In the genomic region with DNA sequence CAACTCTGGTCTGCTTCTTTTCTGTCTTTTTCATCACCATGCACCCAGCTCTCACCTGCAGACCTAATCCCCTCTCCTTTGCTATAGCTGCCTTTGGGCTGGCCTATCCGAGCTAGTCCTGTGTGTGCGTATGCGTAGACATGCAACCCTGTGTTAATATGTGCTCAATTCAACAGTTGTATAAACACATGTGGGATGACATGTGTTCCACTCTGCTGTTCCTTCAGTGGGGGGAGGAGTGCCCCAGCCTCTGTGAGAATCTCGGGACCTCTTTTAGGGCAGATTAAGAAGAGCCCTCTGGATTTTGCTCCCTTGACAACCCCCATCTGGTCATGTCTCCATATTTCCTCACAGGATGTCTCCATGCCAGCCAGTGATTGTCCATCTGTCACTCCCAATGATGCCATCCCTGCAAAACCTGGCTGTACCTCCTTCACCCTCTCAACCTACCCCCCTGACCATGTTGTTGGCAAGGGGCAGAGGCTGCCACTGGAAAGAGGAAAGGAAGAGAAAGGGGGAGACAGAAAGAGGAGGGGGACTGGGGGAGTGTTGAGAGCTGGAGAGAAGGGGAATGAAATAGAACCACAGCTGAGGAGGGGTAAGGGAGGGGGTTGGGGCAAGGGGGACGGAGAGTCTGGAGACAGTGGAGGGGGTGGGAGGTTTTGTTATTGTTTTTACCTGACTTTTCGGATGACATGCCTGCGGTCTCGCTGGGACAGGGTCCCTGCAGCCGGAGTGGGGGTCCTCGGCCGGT, we compare ENCODE assay signal across 10 cellular contexts. TPM values are rescaled to one million over a fixed set of nuclear protein-coding genes. Genes with fewer than 3 reads are reported as not detected.
DNase-seq lines count a peak whose midpoint lies in the region; ATAC-seq, FAIRE-seq and TF ChIP-seq lines count a peak whose summit lies in the region.
"Had no signal": no experiment of that assay in that cellular context is flagged by ENCODE, and none has a peak within 500 bp of the region (broad histone marks: within the 10 kb centered on the region; RNA-seq: fewer than 3 reads in every experiment).

No MANE protein-coding gene starts in this region.

- peaks cover 6% of the 10 kb centered on the region for H3K36me3 Mint-ChIP-seq in T-helper 1 cell treated with Interleukin-12 subunit alpha and Interleukin-12 subunit beta and Interleukin-4 antibody, amounts not matched to agents 30 μg/mL and 1 μg/mL, for 36 hours (ENCODE audit: low read depth)
- peaks cover 3% of the 10 kb centered on the region for H3K36me3 Mint-ChIP-seq in activated naive CD8-positive, alpha-beta T cell treated with anti-CD3 and anti-CD28 coated beads, Interleukin-2, amount 50 U/mL, for 24 hours (ENCODE audit: low read depth)

- H3K27me3 ChIP-seq in suprapubic skin (no peaks in the 10 kb centered on the region), Karpas-422 (ENCODE audit: low read length) (no peaks in the 10 kb centered on the region)

- H3K4me3 ChIP-seq in kidney (ENCODE audit: low read length in 2 of 2) (peak overlapping the region; percentile 34 to 55), suprapubic skin (peak overlapping the region; percentile 76), Karpas-422 (ENCODE audit: low read length) (no peak overlapping the region)

- peaks cover 35% of the 10 kb centered on the region for H3K4me1 Mint-ChIP-seq in T-helper 1 cell treated with Interleukin-12 subunit alpha and Interleukin-12 subunit beta and Interleukin-4 antibody, amounts not matched to agents 30 μg/mL and 1 μg/mL, for 36 hours (ENCODE audit: low read depth)
- H3K4me1 Mint-ChIP-seq in activated naive CD8-positive, alpha-beta T cell treated with anti-CD3 and anti-CD28 coated beads, Interleukin-2, amount 50 U/mL, for 24 hours: peaks cover 61% of the 10 kb centered on the region

- peaks cover 10% of the 10 kb centered on the region; the same call in 1 of the 2 replicates for H3K79me2 ChIP-seq in Karpas-422 (ENCODE audit: low read length)

- TF ChIP-seq CTCF in kidney (IDR thresholded peaks at IDR 0.05; ENCODE audit: borderline replicate concordance, extremely low read depth, insufficient read depth) (no peak), suprapubic skin (IDR thresholded peaks at IDR 0.05) (no peak)

- H3K9ac ChIP-seq in kidney (ENCODE audit: low read length in 2 of 2) (peak overlapping the region in 1 of 2 donors; percentile 1), Karpas-422 (ENCODE audit: low read length) (no peak overlapping the region)

- H3K36me3 ChIP-seq in kidney (ENCODE audit: control insufficient read depth in 1 of 2, insufficient read depth in 2 of 2, low read length in 2 of 2) (peaks cover 3 to 6% of the 10 kb centered on the region in 2 donors), suprapubic skin (peaks cover 6% of the 10 kb centered on the region), Karpas-422 (ENCODE audit: insufficient read depth, low read length) (no peaks in the 10 kb centered on the region)

- no peak for FAIRE-seq in kidney (lab: Jason Lieb, UNC)
- FAIRE-seq: A204.1 had no signal

- TF ChIP-seq EP300 in suprapubic skin (IDR thresholded peaks at IDR 0.05): no peak

- H3K4me2 ChIP-seq in Karpas-422 (ENCODE audit: low read depth, low read length, poor library complexity, severe bottlenecking): no peak overlapping the region

- DNase-seq in T-helper 1 cell (no peak), kidney (no peak), suprapubic skin (ENCODE audit: low spot score in 2 of 2) (no peak), Karpas-422 (no peak), glomerular visceral epithelial cell (ENCODE audit: extremely low spot score) (no peak)
- no peak for DNase-seq in activated naive CD8-positive, alpha-beta T cell treated with anti-CD3 and anti-CD28 coated beads, Interleukin-2, amount 50 U/mL, for 24 hours
- DNase-seq: T-helper 2 cell had no signal

- 37% methylated on average over 9 of the region's 11 CpGs for WGBS in suprapubic skin

- peaks cover 56% of the 10 kb centered on the region for H3K27me3 Mint-ChIP-seq in T-helper 1 cell treated with Interleukin-12 subunit alpha and Interleukin-12 subunit beta and Interleukin-4 antibody, amounts not matched to agents 30 μg/mL and 1 μg/mL, for 36 hours (ENCODE audit: low read depth)
- peaks cover 31% of the 10 kb centered on the region for H3K27me3 Mint-ChIP-seq in activated naive CD8-positive, alpha-beta T cell treated with anti-CD3 and anti-CD28 coated beads, Interleukin-2, amount 50 U/mL, for 24 hours

- no peak overlapping the region for H2AFZ ChIP-seq in Karpas-422 (ENCODE audit: low read length)

- H3K9me2 ChIP-seq in Karpas-422 (replicated peaks; ENCODE audit: insufficient read depth, low read length): no peaks in the 10 kb centered on the region

- peak overlapping the region; percentile 44 for H3K27ac Mint-ChIP-seq in T-helper 1 cell treated with Interleukin-12 subunit alpha and Interleukin-12 subunit beta and Interleukin-4 antibody, amounts not matched to agents 30 μg/mL and 1 μg/mL, for 36 hours
- H3K27ac Mint-ChIP-seq in activated naive CD8-positive, alpha-beta T cell treated with anti-CD3 and anti-CD28 coated beads, Interleukin-2, amount 50 U/mL, for 24 hours: no peak overlapping the region

- TF ChIP-seq POLR2A in suprapubic skin (IDR thresholded peaks at IDR 0.05): no peak

- no peaks in the 10 kb centered on the region for H3K9me3 Mint-ChIP-seq in T-helper 1 cell treated with Interleukin-12 subunit alpha and Interleukin-12 subunit beta and Interleukin-4 antibody, amounts not matched to agents 30 μg/mL and 1 μg/mL, for 36 hours
- no peaks in the 10 kb centered on the region for H3K9me3 Mint-ChIP-seq in activated naive CD8-positive, alpha-beta T cell treated with anti-CD3 and anti-CD28 coated beads, Interleukin-2, amount 50 U/mL, for 24 hours

- peaks cover 13 to 20% of the 10 kb centered on the region in 2 donors for H3K4me1 ChIP-seq in kidney (ENCODE audit: control insufficient read depth in 1 of 2, insufficient read depth in 1 of 2, low read depth in 1 of 2, low read length in 2 of 2)
- peaks cover 47% of the 10 kb centered on the region for H3K4me1 ChIP-seq in suprapubic skin
- H3K4me1 ChIP-seq in Karpas-422 (ENCODE audit: low read length): peaks cover 22% of the 10 kb centered on the region

- ATAC-seq in activated naive CD8-positive, alpha-beta T cell treated with anti-CD3 and anti-CD28 coated beads, Interleukin-2, amount 50 U/mL, for 24 hours: no peak
- no peak for ATAC-seq in HG03457 (IDR thresholded peaks at IDR 0.05; ENCODE audit: unreplicated experiment)

- no peaks in the 10 kb centered on the region for H4K20me1 ChIP-seq in Karpas-422 (ENCODE audit: insufficient read depth, low read depth, low read length)

- no peak overlapping the region for H3K27ac ChIP-seq in kidney (ENCODE audit: low read depth in 2 of 2, low read length in 2 of 2)
- H3K27ac ChIP-seq in suprapubic skin: no peak overlapping the region
- no peak overlapping the region for H3K27ac ChIP-seq in Karpas-422 (ENCODE audit: low read length)

- no peak overlapping the region for H3K4me3 Mint-ChIP-seq in T-helper 1 cell treated with Interleukin-12 subunit alpha and Interleukin-12 subunit beta and Interleukin-4 antibody, amounts not matched to agents 30 μg/mL and 1 μg/mL, for 36 hours
- H3K4me3 Mint-ChIP-seq in activated naive CD8-positive, alpha-beta T cell treated with anti-CD3 and anti-CD28 coated beads, Interleukin-2, amount 50 U/mL, for 24 hours: peak overlapping the region; percentile 44

- H3K9me3 ChIP-seq in kidney (ENCODE audit: control insufficient read depth in 1 of 2, low read length in 2 of 2) (no peaks in the 10 kb centered on the region), suprapubic skin (no peaks in the 10 kb centered on the region), Karpas-422 (ENCODE audit: low read length) (no peaks in the 10 kb centered on the region)

- intact Hi-C loops in kidney (cut with DNase I): no loop called here

RNA-seq across cellular contexts. Expression of a gene that starts 0.4 kb away (rescaled TPM):
- total RNA-seq in kidney (2.4 TPM), suprapubic skin (1 to 10 TPM in 1 of 4 donors, under 1 TPM in 3; 0.42 to 2.1 (median 0.45) TPM)
- 4.0 TPM for polyA plus RNA-seq in kidney (ENCODE audit: insufficient read depth, low read depth, low replicate concordance)
- total RNA-seq in Karpas-422 (2014; rRNA removed; shearing (Covaris generic); ENCODE audit: low replicate concordance): 0.29 and 0.75 TPM in 2 replicates

RNA-seq across cellular contexts. Expression of a gene that starts 2.6 kb away (rescaled TPM):
- total RNA-seq in kidney (23.0 TPM), suprapubic skin (100 to 1,000 TPM in 1 of 4 donors, 10 to 100 TPM in 3; 42.8 to 183 (median 72.2) TPM)
- polyA plus RNA-seq in kidney (ENCODE audit: insufficient read depth, low read depth, low replicate concordance): 20.3 TPM
- 14.4 and 27.9 TPM in 2 replicates for total RNA-seq in Karpas-422 (2014; rRNA removed; shearing (Covaris generic); ENCODE audit: low replicate concordance)

RNA-seq across cellular contexts. Expression of a gene that starts 13.1 kb away (rescaled TPM):
- total RNA-seq in kidney (18.3 TPM), suprapubic skin (10 to 100 TPM in 3 of 4 donors, 1 to 10 TPM in 1; 7.3 to 66.5 (median 15.4) TPM)
- 15.0 TPM for polyA plus RNA-seq in kidney (ENCODE audit: insufficient read depth, low read depth, low replicate concordance)
- total RNA-seq in Karpas-422 (2014; rRNA removed; shearing (Covaris generic); ENCODE audit: low replicate concordance): 3.7 and 4.9 TPM in 2 replicates

RNA-seq across cellular contexts. Expression of a gene that starts 21.2 kb away (rescaled TPM):
- total RNA-seq in kidney: 4.8 TPM
- 5.7 TPM for polyA plus RNA-seq in kidney (ENCODE audit: insufficient read depth, low read depth, low replicate concordance)
- total RNA-seq in suprapubic skin: 10 to 100 TPM in 1 of 4 donors, 1 to 10 TPM in 3; 3.5 to 10.6 (median 5.6) TPM
- 7.0 and 12.4 TPM in 2 replicates for total RNA-seq in Karpas-422 (2014; rRNA removed; shearing (Covaris generic); ENCODE audit: low replicate concordance)

RNA-seq across cellular contexts. Expression of a gene that starts 23.3 kb away (rescaled TPM):
- total RNA-seq in kidney (104 TPM), suprapubic skin (100 to 1,000 TPM in 1 of 4 donors, 10 to 100 TPM in 3; 55.8 to 161 (median 74.0) TPM)
- polyA plus RNA-seq in kidney (ENCODE audit: insufficient read depth, low read depth, low replicate concordance): 40.3 TPM
- total RNA-seq in Karpas-422 (2014; rRNA removed; shearing (Covaris generic); ENCODE audit: low replicate concordance): 51.3 and 62.5 TPM in 2 replicates
